In genomic region chrX:48532201-48532600, GRCh38 we compare ENCODE assay signal across 1 cellular context.
TF ChIP-seq lines count a peak whose summit lies in the region.

No MANE protein-coding gene starts in this region.

TF ChIP-seq in H1, 55 proteins besides CTCF, POLR2A, EP300 and RAD21:
- no peak for TF ChIP-seq JUN (IDR thresholded peaks at IDR 0.05; ENCODE audit: low read depth, low read length)
- TF ChIP-seq RFX5 (IDR thresholded peaks at IDR 0.05; ENCODE audit: borderline replicate concordance, low read depth, low read length): no peak
- no peak for TF ChIP-seq TAF1 (IDR thresholded peaks at IDR 0.05; ENCODE audit: low read depth, low read length)
- peak; percentile 59 for TF ChIP-seq SRF (IDR thresholded peaks at IDR 0.05; ENCODE audit: low read depth, low read length)
- TF ChIP-seq ATF3 (IDR thresholded peaks at IDR 0.05; ENCODE audit: insufficient read depth, low read depth, low read length): no peak
- TF ChIP-seq GABPA (IDR thresholded peaks at IDR 0.05; ENCODE audit: borderline replicate concordance, insufficient read depth, low read length): no peak
